Comparison of ENCODE assay signal across 23 cellular contexts in the genomic region with DNA sequence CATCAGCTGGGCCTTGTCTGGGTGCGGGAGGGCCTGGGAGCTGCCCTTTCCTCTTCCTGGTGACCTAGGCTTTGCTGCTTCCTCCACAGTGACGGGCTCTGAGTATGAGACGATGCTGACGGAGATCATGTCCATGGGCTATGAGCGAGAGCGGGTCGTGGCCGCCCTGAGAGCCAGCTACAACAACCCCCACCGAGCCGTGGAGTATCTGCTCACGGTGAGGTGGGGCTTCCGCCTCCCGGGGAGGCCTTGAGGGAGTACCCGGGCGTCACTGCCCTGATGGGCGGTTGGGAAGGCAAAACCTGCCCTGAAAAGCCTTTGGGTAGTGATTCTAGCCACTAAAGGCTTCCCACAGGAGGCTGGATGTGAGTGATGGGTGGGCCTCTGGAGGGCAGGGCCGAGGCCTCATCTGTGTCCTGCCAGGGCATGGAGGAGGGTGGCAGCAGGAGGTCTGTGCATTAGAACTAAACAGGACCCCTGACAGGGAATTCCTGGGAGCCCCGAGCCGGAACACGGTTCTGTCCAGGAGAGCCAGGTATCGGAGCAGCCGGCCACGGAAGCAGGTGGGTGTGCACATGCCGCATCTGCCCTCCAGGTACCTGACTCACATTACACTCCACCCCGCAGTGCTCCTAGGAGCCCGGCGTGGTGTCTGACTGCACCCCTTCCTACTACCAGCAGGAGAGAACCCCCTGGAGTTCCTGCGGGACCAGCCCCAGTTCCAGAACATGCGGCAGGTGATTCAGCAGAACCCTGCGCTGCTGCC. TPM values are rescaled to one million over a fixed set of nuclear protein-coding genes. Genes with fewer than 3 reads are reported as not detected.
DNase-seq lines count a peak whose midpoint lies in the region; ATAC-seq, FAIRE-seq and TF ChIP-seq lines count a peak whose summit lies in the region.
"Had no signal": no experiment of that assay in that cellular context is flagged by ENCODE, and none has a peak within 500 bp of the region (broad histone marks: within the 10 kb centered on the region; RNA-seq: fewer than 3 reads in every experiment).

No MANE protein-coding gene starts in this region.

- peaks cover 64% of the 10 kb centered on the region for H3K4me1 ChIP-seq in psoas muscle

- H3K27me3 ChIP-seq in psoas muscle (ENCODE audit: insufficient read depth in 3 of 3, low read length in 2 of 3): no peaks in the 10 kb centered on the region
- H3K27me3 ChIP-seq: upper lobe of left lung had no signal

- H3K9me3 Mint-ChIP-seq in activated CD8-positive, alpha-beta T cell treated with anti-CD3 and anti-CD28 coated beads for 36 hours: no peaks in the 10 kb centered on the region
- no peaks in the 10 kb centered on the region for H3K9me3 Mint-ChIP-seq in activated CD8-positive, alpha-beta T cell treated with anti-CD3 and anti-CD28 coated beads, Interleukin-2, amount 10 ng/mL, durations not matched to agents 7 days and 5 days (ENCODE audit: insufficient read depth)
- no peaks in the 10 kb centered on the region for H3K9me3 Mint-ChIP-seq in IgD-negative memory B cell
- peaks cover 0 to 6% (median 0%) of the 10 kb centered on the region in 5 experiments for H3K9me3 Mint-ChIP-seq in brain
- H3K9me3 Mint-ChIP-seq: activated B cell treated with CpG ODN at 0.5 μM for 24 hours; activated T-helper 17 cell treated with anti-CD3 and anti-CD28 coated beads, Interleukin-2, amount 50 U/mL, for 72 hours had no signal

- no peak for DNase-seq in activated CD8-positive, alpha-beta T cell treated with anti-CD3 and anti-CD28 coated beads for 36 hours
- DNase-seq in activated CD8-positive, alpha-beta T cell treated with anti-CD3 and anti-CD28 coated beads, Interleukin-2, amount 10 ng/mL, durations not matched to agents 7 days and 5 days: no peak
- DNase-seq in psoas muscle: no peak
- DNase-seq in H54 (ENCODE audit: insufficient read length, low spot score): no peak
- DNase-seq in NCI-H1436 treated with DMSO at 0.1 percent for 48 hours (lab: John Stamatoyannopoulos, UW): no peak
- DNase-seq: activated B cell treated with CpG ODN at 0.5 μM for 24 hours; AML-193; cortex of kidney; DMS79; head of caudate nucleus; KBM-7; left cardiac atrium; NCI-H187; stimulated activated CD4-positive, alpha-beta T cell treated with anti-CD3 and anti-CD28 coated beads, Interleukin-4, amount 100 ng/mL, for 24 hours; T1000 had no signal

- peak overlapping the region; percentile 59 for H3K27ac Mint-ChIP-seq in activated CD8-positive, alpha-beta T cell treated with anti-CD3 and anti-CD28 coated beads for 36 hours
- no peak overlapping the region for H3K27ac Mint-ChIP-seq in activated CD8-positive, alpha-beta T cell treated with anti-CD3 and anti-CD28 coated beads, Interleukin-2, amount 10 ng/mL, durations not matched to agents 7 days and 5 days
- H3K27ac Mint-ChIP-seq in IgD-negative memory B cell: peak overlapping the region in 2 of 3 donors; percentile 19 to 90
- H3K27ac Mint-ChIP-seq in brain: no peak overlapping the region

- ATAC-seq in activated CD8-positive, alpha-beta T cell treated with anti-CD3 and anti-CD28 coated beads for 36 hours: no peak
- ATAC-seq in activated CD8-positive, alpha-beta T cell treated with anti-CD3 and anti-CD28 coated beads, Interleukin-2, amount 10 ng/mL, durations not matched to agents 7 days and 5 days: no peak
- ATAC-seq in psoas muscle (no peak), HG02852 (IDR thresholded peaks at IDR 0.05; ENCODE audit: unreplicated experiment) (no peak)
- ATAC-seq: activated T-helper 17 cell treated with anti-CD3 and anti-CD28 coated beads, Interleukin-2, amount 50 U/mL, for 72 hours; left cardiac atrium had no signal

- peaks cover 38% of the 10 kb centered on the region for H3K4me1 Mint-ChIP-seq in activated CD8-positive, alpha-beta T cell treated with anti-CD3 and anti-CD28 coated beads for 36 hours (ENCODE audit: low read depth)
- peaks cover 68% of the 10 kb centered on the region for H3K4me1 Mint-ChIP-seq in activated CD8-positive, alpha-beta T cell treated with anti-CD3 and anti-CD28 coated beads, Interleukin-2, amount 10 ng/mL, durations not matched to agents 7 days and 5 days (ENCODE audit: low read depth)
- H3K4me1 Mint-ChIP-seq in IgD-negative memory B cell: peaks cover 15 to 22% (median 16%) of the 10 kb centered on the region in 3 donors
- H3K4me1 Mint-ChIP-seq in brain: peaks cover 61% of the 10 kb centered on the region

- CTCF ChIA-PET in activated CD8-positive, alpha-beta T cell treated with anti-CD3 and anti-CD28 coated beads for 36 hours (lab: Charles Lee): interaction anchor here (1.3 to 2.6 kb wide), 2 partner anchors 16 to 17 kb away, joined by 6 to 16 read pairs; no protein-coding TSS in a partner anchor
- CTCF ChIA-PET in activated CD8-positive, alpha-beta T cell treated with anti-CD3 and anti-CD28 coated beads, Interleukin-2, amount 10 ng/mL, durations not matched to agents 7 days and 5 days (lab: Charles Lee): interaction anchor here (1.2 to 2.1 kb wide), 2 partner anchors 17 kb away, joined by 4 to 17 read pairs; no protein-coding TSS in a partner anchor

- H3K27me3 Mint-ChIP-seq in activated CD8-positive, alpha-beta T cell treated with anti-CD3 and anti-CD28 coated beads for 36 hours: no peaks in the 10 kb centered on the region
- no peaks in the 10 kb centered on the region for H3K27me3 Mint-ChIP-seq in activated CD8-positive, alpha-beta T cell treated with anti-CD3 and anti-CD28 coated beads, Interleukin-2, amount 10 ng/mL, durations not matched to agents 7 days and 5 days (ENCODE audit: low read depth)
- no peaks in the 10 kb centered on the region for H3K27me3 Mint-ChIP-seq in IgD-negative memory B cell
- no peaks in the 10 kb centered on the region for H3K27me3 Mint-ChIP-seq in brain
- H3K27me3 Mint-ChIP-seq: activated B cell treated with CpG ODN at 0.5 μM for 24 hours; activated T-helper 17 cell treated with anti-CD3 and anti-CD28 coated beads, Interleukin-2, amount 50 U/mL, for 72 hours had no signal

- H3K9me3 ChIP-seq in psoas muscle: no peaks in the 10 kb centered on the region
- H3K9me3 ChIP-seq: upper lobe of left lung had no signal

- peaks cover 71% of the 10 kb centered on the region for H3K36me3 Mint-ChIP-seq in activated CD8-positive, alpha-beta T cell treated with anti-CD3 and anti-CD28 coated beads for 36 hours (ENCODE audit: low read depth)
- H3K36me3 Mint-ChIP-seq in activated CD8-positive, alpha-beta T cell treated with anti-CD3 and anti-CD28 coated beads, Interleukin-2, amount 10 ng/mL, durations not matched to agents 7 days and 5 days (ENCODE audit: low read depth): peaks cover 81% of the 10 kb centered on the region
- H3K36me3 Mint-ChIP-seq in IgD-negative memory B cell (peaks cover 6% of the 10 kb centered on the region), brain (peaks cover 62% of the 10 kb centered on the region)

- no peak for FAIRE-seq in H54 (lab: Jason Lieb, UNC)
- FAIRE-seq: endometrium had no signal

- peak overlapping the region; percentile 22 for H3K4me3 ChIP-seq in psoas muscle
- H3K4me3 ChIP-seq: upper lobe of left lung had no signal

- 85 to 90% (median 86%) methylated on average over 30 of the region's 30 CpGs for WGBS in psoas muscle, 3 donors

- intact Hi-C loops in activated CD8-positive, alpha-beta T cell treated with anti-CD3 and anti-CD28 coated beads for 36 hours (cut with micrococcal nuclease): no loop called here
- intact Hi-C loops in psoas muscle (cut with DNase I): no loop called here

- peak overlapping the region; percentile 98 for H3K27ac ChIP-seq in psoas muscle
- H3K27ac ChIP-seq: upper lobe of left lung had no signal

- POLR2A ChIA-PET in activated CD8-positive, alpha-beta T cell treated with anti-CD3 and anti-CD28 coated beads for 36 hours (lab: Charles Lee): interaction anchor here (1.0 to 4.0 kb wide), 5 partner anchors 7 to 30 kb away, joined by 3 to 30 read pairs (median 5); partner anchors contain the start of genes FARSA, GADD45GIP1 and SYCE2
- POLR2A ChIA-PET in activated CD8-positive, alpha-beta T cell treated with anti-CD3 and anti-CD28 coated beads, Interleukin-2, amount 10 ng/mL, durations not matched to agents 7 days and 5 days (lab: Charles Lee): interaction anchor here (1.0 to 1.5 kb wide), 4 partner anchors 11 to 204 kb away, joined by 3 to 6 read pairs (median 4); partner anchors contain the start of genes CALR and FARSA

- H3K36me3 ChIP-seq in psoas muscle (ENCODE audit: insufficient read depth in 1 of 2, low read depth in 1 of 2): peaks cover 16 to 75% of the 10 kb centered on the region in 2 donors

- H3K4me3 Mint-ChIP-seq in activated CD8-positive, alpha-beta T cell treated with anti-CD3 and anti-CD28 coated beads for 36 hours: peak overlapping the region; percentile 17
- H3K4me3 Mint-ChIP-seq in activated CD8-positive, alpha-beta T cell treated with anti-CD3 and anti-CD28 coated beads, Interleukin-2, amount 10 ng/mL, durations not matched to agents 7 days and 5 days: no peak overlapping the region
- H3K4me3 Mint-ChIP-seq in IgD-negative memory B cell: peak overlapping the region in 1 of 4 donors; percentile 42
- peak overlapping the region in 3 of 5 experiments; percentile 23 to 45 (median 38) for H3K4me3 Mint-ChIP-seq in brain
- H3K4me3 Mint-ChIP-seq: activated B cell treated with CpG ODN at 0.5 μM for 24 hours had no signal

- TF ChIP-seq POLR2A in H54 (IDR thresholded peaks at IDR 0.05; ENCODE audit: low read depth, low read length): no peak

- TF ChIP-seq CTCF in activated CD8-positive, alpha-beta T cell treated with anti-CD3 and anti-CD28 coated beads for 36 hours (IDR thresholded peaks at IDR 0.05): no peak
- TF ChIP-seq CTCF in brain (conservative IDR thresholded peaks at IDR 0.05): no peak
- TF ChIP-seq CTCF in psoas muscle (IDR thresholded peaks at IDR 0.05): no peak

RNA-seq across cellular contexts. Expression of gene RAD23A, which starts 3.1 kb away (rescaled TPM):
- 100 to 1,000 TPM; 189 to 190 TPM for total RNA-seq in activated CD8-positive, alpha-beta T cell treated with anti-CD3 and anti-CD28 coated beads for 36 hours
- total RNA-seq in activated CD8-positive, alpha-beta T cell treated with anti-CD3 and anti-CD28 coated beads, Interleukin-2, amount 10 ng/mL, durations not matched to agents 7 days and 5 days: 100 to 1,000 TPM; 138 to 140 TPM
- polyA plus RNA-seq in IgD-negative memory B cell: 132 TPM
- 343 TPM for polyA plus RNA-seq in brain (ENCODE audit: insufficient read depth, low read depth, low replicate concordance)
- total RNA-seq in psoas muscle: 100 to 1,000 TPM; 424 to 704 (median 500) TPM
- polyA plus RNA-seq in psoas muscle: 100 to 1,000 TPM; 403 to 801 (median 728) TPM

RNA-seq across cellular contexts. Expression of gene GADD45GIP1, which starts 8.2 kb away (rescaled TPM):
- 10 to 100 TPM; 32.6 to 36.0 TPM for total RNA-seq in activated CD8-positive, alpha-beta T cell treated with anti-CD3 and anti-CD28 coated beads for 36 hours
- total RNA-seq in activated CD8-positive, alpha-beta T cell treated with anti-CD3 and anti-CD28 coated beads, Interleukin-2, amount 10 ng/mL, durations not matched to agents 7 days and 5 days: 10 to 100 TPM; 23.4 to 25.4 TPM
- polyA plus RNA-seq in IgD-negative memory B cell (84.1 TPM), brain (ENCODE audit: insufficient read depth, low read depth, low replicate concordance) (73.8 TPM), psoas muscle (100 to 1,000 TPM in 1 of 3 donors, 10 to 100 TPM in 2; 50.6 to 119 (median 62.5) TPM)
- total RNA-seq in psoas muscle: 10 to 100 TPM; 22.4 to 35.6 (median 29.3) TPM

RNA-seq across cellular contexts. Expression of gene CALR, which starts 10.4 kb away (rescaled TPM):
- total RNA-seq in activated CD8-positive, alpha-beta T cell treated with anti-CD3 and anti-CD28 coated beads for 36 hours: 100 to 1,000 TPM; 535 to 563 TPM
- 100 to 1,000 TPM; 875 to 886 TPM for total RNA-seq in activated CD8-positive, alpha-beta T cell treated with anti-CD3 and anti-CD28 coated beads, Interleukin-2, amount 10 ng/mL, durations not matched to agents 7 days and 5 days
- polyA plus RNA-seq in IgD-negative memory B cell (158 TPM), brain (ENCODE audit: insufficient read depth, low read depth, low replicate concordance) (637 TPM), psoas muscle (100 to 1,000 TPM; 134 to 273 (median 146) TPM)
- total RNA-seq in psoas muscle: 100 to 1,000 TPM; 124 to 219 (median 175) TPM

RNA-seq across cellular contexts. Expression of gene FARSA, which starts 15.3 kb away (rescaled TPM):
- 100 to 1,000 TPM; 128 to 138 TPM for total RNA-seq in activated CD8-positive, alpha-beta T cell treated with anti-CD3 and anti-CD28 coated beads for 36 hours
- 100 to 1,000 TPM in 1 of 2 experiments, 10 to 100 TPM in 1; 98.8 to 106 TPM for total RNA-seq in activated CD8-positive, alpha-beta T cell treated with anti-CD3 and anti-CD28 coated beads, Interleukin-2, amount 10 ng/mL, durations not matched to agents 7 days and 5 days
- 56.8 TPM for polyA plus RNA-seq in IgD-negative memory B cell
- 156 TPM for polyA plus RNA-seq in brain (ENCODE audit: insufficient read depth, low read depth, low replicate concordance)
- 10 to 100 TPM; 45.9 to 65.1 (median 59.1) TPM for total RNA-seq in psoas muscle
- 100 to 1,000 TPM in 1 of 3 donors, 10 to 100 TPM in 2; 61.6 to 161 (median 93.3) TPM for polyA plus RNA-seq in psoas muscle

RNA-seq across cellular contexts. Expression of gene DAND5, which starts 20.6 kb away (rescaled TPM):
- not detected for total RNA-seq in activated CD8-positive, alpha-beta T cell treated with anti-CD3 and anti-CD28 coated beads for 36 hours
- total RNA-seq in activated CD8-positive, alpha-beta T cell treated with anti-CD3 and anti-CD28 coated beads, Interleukin-2, amount 10 ng/mL, durations not matched to agents 7 days and 5 days: under 1 TPM; 0.21 to 0.34 TPM
- not detected for polyA plus RNA-seq in IgD-negative memory B cell
- polyA plus RNA-seq in brain (ENCODE audit: insufficient read depth, low read depth, low replicate concordance): 0.56 TPM
- total RNA-seq in psoas muscle: under 1 TPM in 1 of 4 donors, not detected in 3; 0.26 TPM
- not detected for polyA plus RNA-seq in psoas muscle
- total RNA-seq: activated B cell treated with CpG ODN at 0.5 μM for 24 hours; activated CD8-positive, alpha-beta memory T cell treated with anti-CD3 and anti-CD28 coated beads for 36 hours; osteocyte; upper lobe of left lung had no signal

Comparison
In these comparisons a context has a peak if more than half of its experiments do, and no peak if none do; other contexts are left out.
1. H3K27ac Mint-ChIP-seq: peak in activated CD8-positive, alpha-beta T cell treated with anti-CD3 and anti-CD28 coated beads for 36 hours (single experiment) and IgD-negative memory B cell (2 of 3); none in activated CD8-positive, alpha-beta T cell treated with anti-CD3 and anti-CD28 coated beads, Interleukin-2, amount 10 ng/mL, durations not matched to agents 7 days and 5 days (single experiment) and brain (0 of 5).